33 cellular contexts compared by ENCODE assay signal in the genomic region with DNA sequence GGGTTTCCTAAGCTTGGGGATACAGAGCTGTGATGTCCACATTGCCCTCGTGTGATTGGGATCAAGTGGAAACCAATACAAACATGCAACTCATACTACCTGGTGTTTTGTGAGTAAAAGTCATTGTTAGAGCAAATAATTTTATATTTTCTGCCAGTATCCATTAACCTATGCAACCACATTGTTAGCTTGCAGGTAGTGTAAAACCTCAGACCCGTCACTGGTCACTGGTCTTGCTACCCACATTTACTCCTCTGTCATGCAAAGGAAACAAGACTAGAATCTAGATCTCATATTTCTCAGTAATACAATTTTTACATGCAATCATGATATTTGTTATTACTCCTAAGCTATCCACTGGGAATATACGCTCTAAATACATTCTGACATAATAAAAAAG.
"Had no signal": no experiment of that assay in that cellular context is flagged by ENCODE, and none has a peak within 500 bp of the region (broad histone marks: within the 10 kb centered on the region; RNA-seq: fewer than 3 reads in every experiment).

No MANE protein-coding gene starts in this region.

- DNase-seq: activated CD4-positive, alpha-beta memory T cell treated with anti-CD3 and anti-CD28 coated beads, Interleukin-2, amount 10 ng/mL, durations not matched to agents 7 days and 5 days; activated CD4-positive, alpha-beta T cell treated with anti-CD3 and anti-CD28 coated beads for 1 hour; activated CD4-positive, alpha-beta T cell treated with anti-CD3 and anti-CD28 coated beads for 4 hours; activated CD4-positive, alpha-beta T cell treated with anti-CD3 and anti-CD28 coated beads, Interleukin-2, amount 10 ng/mL, durations not matched to agents 7 days and 5 days; activated CD4-positive, alpha-beta T cell treated with anti-CD3 and anti-CD28 coated beads, Interleukin-2, amount 50 U/mL, for 4 hours; activated CD8-positive, alpha-beta memory T cell treated with anti-CD3 and anti-CD28 coated beads, Interleukin-2, amount 50 U/mL, for 48 hours; activated gamma-delta T cell; activated naive CD4-positive, alpha-beta T cell; activated naive CD4-positive, alpha-beta T cell treated with anti-CD3 and anti-CD28 coated beads, Interleukin-2, amount 10 ng/mL, durations not matched to agents 7 days and 5 days; activated naive CD8-positive, alpha-beta T cell treated with anti-CD3 and anti-CD28 coated beads, Interleukin-2, amount 10 ng/mL, durations not matched to agents 7 days and 5 days; activated T-cell treated with anti-CD3 and anti-CD28 coated beads for 4 hours; activated T-cell treated with anti-CD3 and anti-CD28 coated beads, Interleukin-2, amount 50 U/mL, for 24 hours; activated T-cell treated with anti-CD3 and anti-CD28 coated beads, Interleukin-2, amount 50 U/mL, for 72 hours; amniotic stem cell; anterior cingulate cortex; brain microvascular endothelial cell; dorsolateral prefrontal cortex; effector CD4-positive, alpha-beta T cell; effector memory CD8-positive, alpha-beta T cell; erythroblast; foreskin keratinocyte; gastrocnemius medialis; glutamatergic neuron; heart left ventricle; T-helper 2 cell had no signal

- ATAC-seq: activated naive CD4-positive, alpha-beta T cell treated with anti-CD3 and anti-CD28 coated beads, Interleukin-2, amount 50 U/mL, for 72 hours; activated T-cell treated with anti-CD3 and anti-CD28 coated beads, Interleukin-2, amount 50 U/mL, for 72 hours; effector memory CD8-positive, alpha-beta T cell; foreskin keratinocyte; gastrocnemius medialis; heart left ventricle; WTC11 had no signal

- FAIRE-seq: astrocyte, bronchial epithelial cell had no signal

- H3K27ac Mint-ChIP-seq: activated CD4-positive, alpha-beta memory T cell treated with anti-CD3 and anti-CD28 coated beads, Interleukin-2, amount 10 ng/mL, durations not matched to agents 7 days and 5 days; activated CD4-positive, alpha-beta T cell treated with anti-CD3 and anti-CD28 coated beads, Interleukin-2, amount 10 ng/mL, durations not matched to agents 7 days and 5 days; activated naive CD4-positive, alpha-beta T cell treated with anti-CD3 and anti-CD28 coated beads, Interleukin-2, amount 10 ng/mL, durations not matched to agents 7 days and 5 days; activated naive CD4-positive, alpha-beta T cell treated with anti-CD3 and anti-CD28 coated beads, Interleukin-2, amount 50 U/mL, for 72 hours; activated naive CD8-positive, alpha-beta T cell treated with anti-CD3 and anti-CD28 coated beads, Interleukin-2, amount 10 ng/mL, durations not matched to agents 7 days and 5 days; activated T-cell treated with anti-CD3 and anti-CD28 coated beads, Interleukin-2, amount 50 U/mL, for 24 hours; activated T-cell treated with anti-CD3 and anti-CD28 coated beads, Interleukin-2, amount 50 U/mL, for 72 hours; dendritic cell treated with granulocyte-macrophage colony-stimulating factor and Interleukin-4, amounts not matched to agents 40 ng/mL and 50 ng/mL, for 4 days; effector memory CD8-positive, alpha-beta T cell; WTC11 had no signal

- H3K9me3 Mint-ChIP-seq: activated CD4-positive, alpha-beta memory T cell treated with anti-CD3 and anti-CD28 coated beads, Interleukin-2, amount 10 ng/mL, durations not matched to agents 7 days and 5 days; activated CD4-positive, alpha-beta T cell treated with anti-CD3 and anti-CD28 coated beads, Interleukin-2, amount 10 ng/mL, durations not matched to agents 7 days and 5 days; dendritic cell treated with granulocyte-macrophage colony-stimulating factor and Interleukin-4, amounts not matched to agents 40 ng/mL and 50 ng/mL, for 4 days had no signal

- H3K36me3 ChIP-seq: brain microvascular endothelial cell, esophagus muscularis mucosa, gastrocnemius medialis, heart left ventricle had no signal

- H3K27ac ChIP-seq: brain microvascular endothelial cell, coronary artery, dorsolateral prefrontal cortex, esophagus muscularis mucosa, foreskin keratinocyte, gastrocnemius medialis, heart left ventricle had no signal

- H3K27me3 Mint-ChIP-seq: activated CD4-positive, alpha-beta memory T cell treated with anti-CD3 and anti-CD28 coated beads, Interleukin-2, amount 10 ng/mL, durations not matched to agents 7 days and 5 days; activated CD4-positive, alpha-beta T cell treated with anti-CD3 and anti-CD28 coated beads, Interleukin-2, amount 10 ng/mL, durations not matched to agents 7 days and 5 days; activated naive CD4-positive, alpha-beta T cell treated with anti-CD3 and anti-CD28 coated beads, Interleukin-2, amount 10 ng/mL, durations not matched to agents 7 days and 5 days; activated naive CD8-positive, alpha-beta T cell treated with anti-CD3 and anti-CD28 coated beads, Interleukin-2, amount 10 ng/mL, durations not matched to agents 7 days and 5 days; activated T-cell treated with anti-CD3 and anti-CD28 coated beads, Interleukin-2, amount 50 U/mL, for 24 hours; central memory CD8-positive, alpha-beta T cell; dendritic cell treated with granulocyte-macrophage colony-stimulating factor and Interleukin-4, amounts not matched to agents 40 ng/mL and 50 ng/mL, for 4 days; effector memory CD8-positive, alpha-beta T cell had no signal

- H3K4me1 Mint-ChIP-seq: activated CD4-positive, alpha-beta memory T cell treated with anti-CD3 and anti-CD28 coated beads, Interleukin-2, amount 10 ng/mL, durations not matched to agents 7 days and 5 days; activated CD4-positive, alpha-beta T cell treated with anti-CD3 and anti-CD28 coated beads, Interleukin-2, amount 10 ng/mL, durations not matched to agents 7 days and 5 days; activated naive CD4-positive, alpha-beta T cell treated with anti-CD3 and anti-CD28 coated beads, Interleukin-2, amount 10 ng/mL, durations not matched to agents 7 days and 5 days; activated naive CD8-positive, alpha-beta T cell treated with anti-CD3 and anti-CD28 coated beads, Interleukin-2, amount 10 ng/mL, durations not matched to agents 7 days and 5 days; central memory CD8-positive, alpha-beta T cell had no signal

- H3K9me3 ChIP-seq: esophagus muscularis mucosa, gastrocnemius medialis had no signal

- H3K4me3 ChIP-seq: coronary artery, dorsolateral prefrontal cortex, esophagus muscularis mucosa, gastrocnemius medialis, heart left ventricle had no signal

- H3K4me1 ChIP-seq: esophagus muscularis mucosa, foreskin keratinocyte, gastrocnemius medialis, heart left ventricle had no signal

- H3K36me3 Mint-ChIP-seq: activated naive CD4-positive, alpha-beta T cell treated with anti-CD3 and anti-CD28 coated beads, Interleukin-2, amount 10 ng/mL, durations not matched to agents 7 days and 5 days; activated naive CD4-positive, alpha-beta T cell treated with anti-CD3 and anti-CD28 coated beads, Interleukin-2, amount 50 U/mL, for 72 hours; activated naive CD8-positive, alpha-beta T cell treated with anti-CD3 and anti-CD28 coated beads, Interleukin-2, amount 10 ng/mL, durations not matched to agents 7 days and 5 days had no signal

- H3K4me3 Mint-ChIP-seq: activated CD4-positive, alpha-beta memory T cell treated with anti-CD3 and anti-CD28 coated beads, Interleukin-2, amount 10 ng/mL, durations not matched to agents 7 days and 5 days; activated CD4-positive, alpha-beta T cell treated with anti-CD3 and anti-CD28 coated beads, Interleukin-2, amount 10 ng/mL, durations not matched to agents 7 days and 5 days; activated naive CD4-positive, alpha-beta T cell treated with anti-CD3 and anti-CD28 coated beads, Interleukin-2, amount 10 ng/mL, durations not matched to agents 7 days and 5 days; activated naive CD8-positive, alpha-beta T cell treated with anti-CD3 and anti-CD28 coated beads, Interleukin-2, amount 10 ng/mL, durations not matched to agents 7 days and 5 days; activated T-cell treated with anti-CD3 and anti-CD28 coated beads, Interleukin-2, amount 50 U/mL, for 24 hours; activated T-cell treated with anti-CD3 and anti-CD28 coated beads, Interleukin-2, amount 50 U/mL, for 72 hours; central memory CD8-positive, alpha-beta T cell; dendritic cell treated with granulocyte-macrophage colony-stimulating factor and Interleukin-4, amounts not matched to agents 40 ng/mL and 50 ng/mL, for 4 days; effector memory CD8-positive, alpha-beta T cell; WTC11 had no signal
